In the genomic region with DNA sequence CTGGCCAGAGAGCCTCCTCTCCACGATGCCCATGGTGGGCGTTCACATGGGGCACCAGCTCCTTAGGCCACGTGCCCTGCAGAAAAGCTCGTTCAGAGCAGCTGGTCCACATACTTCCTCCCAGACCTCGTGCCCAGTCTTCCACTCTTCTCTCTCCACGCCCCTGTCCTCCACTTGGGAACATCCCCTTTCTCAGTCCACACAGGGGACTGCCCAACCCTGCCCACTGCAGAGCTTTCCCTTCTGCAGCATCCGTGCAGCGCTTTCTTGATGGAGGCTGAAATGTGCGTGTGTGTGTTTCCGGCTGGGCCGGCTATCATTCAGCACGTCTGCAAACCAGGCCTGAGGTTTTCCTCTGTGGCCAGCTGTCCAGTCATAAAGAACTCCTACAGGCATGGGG, we compare ENCODE assay signal across 23 cellular contexts. TPM values are rescaled to one million over a fixed set of nuclear protein-coding genes. Genes with fewer than 3 reads are reported as not detected.
DNase-seq lines count a peak whose midpoint lies in the region; ATAC-seq, FAIRE-seq and TF ChIP-seq lines count a peak whose summit lies in the region.
"Had no signal": no experiment of that assay in that cellular context is flagged by ENCODE, and none has a peak within 500 bp of the region (broad histone marks: within the 10 kb centered on the region; RNA-seq: fewer than 3 reads in every experiment).

No MANE protein-coding gene starts in this region.

- no peak overlapping the region for H2BK120ac ChIP-seq in H1 (replicated peaks; ENCODE audit: low read depth, low read length)

- no peak overlapping the region for H3K23ac ChIP-seq in H1 (ENCODE audit: insufficient read length)

- intact Hi-C loops in Right ventricle myocardium inferior (cut with DNase I): no loop called here
- intact Hi-C loops in cardiac septum (cut with DNase I): no loop called here
- intact Hi-C loops in aorta (cut with DNase I): no loop called here

- H3K4ac ChIP-seq in H1 (replicated peaks; ENCODE audit: insufficient read length, low read depth, low read length): no peak overlapping the region

- CTCF ChIA-PET in H1 (lab: Charles Lee; ENCODE audit: partially characterized antibody): interaction anchor here (1.0 to 2.2 kb wide), 4 partner anchors 16 to 94 kb away, joined by 3 to 5 read pairs (median 4); no protein-coding TSS in a partner anchor

- H3K9ac ChIP-seq in H1 (replicated peaks in 1 of 4; ENCODE audit: extremely low read depth in 1 of 4, low read depth in 3 of 4, low read length in 3 of 4): no peak overlapping the region

- no peak overlapping the region for H2AK5ac ChIP-seq in H1 (ENCODE audit: low read depth, low read length)

- H3K4me3 ChIP-seq in H1 (ENCODE audit: extremely low read depth in 1 of 4, insufficient read depth in 2 of 4, low read depth in 3 of 4, low read length in 4 of 4) (no peak overlapping the region), aorta (ENCODE audit: low read length in 2 of 2) (no peak overlapping the region)
- H3K4me3 ChIP-seq: MG63, SJCRH30 had no signal

- peak overlapping the region in 1 of 8 donors; percentile 73 for H3K4me3 Mint-ChIP-seq in naive B cell
- H3K4me3 Mint-ChIP-seq in stimulated activated naive B cell treated with anti-CD40 and anti-IgM and Interleukin-4, amounts not matched to agents 10 μg/mL and 1 μg/mL and 100 μg/mL, for 72 hours: no peak overlapping the region
- H3K4me3 Mint-ChIP-seq: CD4-positive, alpha-beta T cell had no signal

- peaks cover 0 to 14% of the 10 kb centered on the region in 2 donors for H3K36me3 Mint-ChIP-seq in naive B cell
- peaks cover 59 to 71% of the 10 kb centered on the region in 2 donors for H3K36me3 Mint-ChIP-seq in stimulated activated naive B cell treated with anti-CD40 and anti-IgM and Interleukin-4, amounts not matched to agents 10 μg/mL and 1 μg/mL and 100 μg/mL, for 72 hours

- H3K4me1 ChIP-seq in H1 (replicated peaks in 1 of 4; ENCODE audit: control insufficient read depth in 3 of 4, insufficient read depth in 4 of 4, low read length in 3 of 4): no peaks in the 10 kb centered on the region; a peak in 1 of 7 replicates
- no peaks in the 10 kb centered on the region for H3K4me1 ChIP-seq in aorta (ENCODE audit: control insufficient read depth in 1 of 2, insufficient read depth in 2 of 2, low read length in 2 of 2)
- H3K4me1 ChIP-seq: SJCRH30 had no signal

- no peak for TF ChIP-seq CTCF in H1 (IDR thresholded peaks at IDR 0.05; ENCODE audit: control extremely low read depth in 1 of 3, insufficient read depth in 1 of 3, low read depth in 1 of 3, low read length in 3 of 3)

- no peaks in the 10 kb centered on the region for H3K9me3 ChIP-seq in H1 (ENCODE audit: insufficient read depth in 2 of 2, low read depth in 1 of 2, low read length in 1 of 2)
- H3K9me3 ChIP-seq in aorta (ENCODE audit: control insufficient read depth, low read length): no peaks in the 10 kb centered on the region
- H3K9me3 ChIP-seq: MG63, SJCRH30 had no signal

- H4K91ac ChIP-seq in H1 (replicated peaks; ENCODE audit: insufficient read length, low read length): no peak overlapping the region

- DNase-seq in Right ventricle myocardium inferior (ENCODE audit: missing footprints): peak; percentile 17
- no peak for DNase-seq in cardiac septum (ENCODE audit: low spot score)
- no peak for DNase-seq in H1 (ENCODE audit: low read depth in 1 of 2, low spot score in 2 of 2)
- no peak for DNase-seq in naive B cell
- no peak for DNase-seq in stimulated activated naive B cell treated with anti-CD40 and anti-IgM and Interleukin-4, amounts not matched to agents 10 μg/mL and 1 μg/mL and 100 μg/mL, for 72 hours
- DNase-seq in aorta: no peak
- DNase-seq in NCI-H2081 (lab: John Stamatoyannopoulos, UW): no peak
- DNase-seq in cerebellar nuclear complex (lab: John Stamatoyannopoulos, UW): no peak
- DNase-seq: Caco-2; CD4-positive, alpha-beta T cell; H7; KG1; MG63; NCI-H1105 treated with DMSO at 0.1 percent for 48 hours; NCI-H146; NCI-H1930; NCI-H446; NCI-H524 treated with DMSO at 0.1 percent for 48 hours; NCI-H774; SJCRH30 had no signal

- H3K27me3 Mint-ChIP-seq in naive B cell: no peaks in the 10 kb centered on the region
- H3K27me3 Mint-ChIP-seq in stimulated activated naive B cell treated with anti-CD40 and anti-IgM and Interleukin-4, amounts not matched to agents 10 μg/mL and 1 μg/mL and 100 μg/mL, for 72 hours: no peaks in the 10 kb centered on the region
- H3K27me3 Mint-ChIP-seq: CD4-positive, alpha-beta T cell had no signal

- peaks cover 18 to 47% (median 27%) of the 10 kb centered on the region in 3 donors for H3K4me1 Mint-ChIP-seq in naive B cell
- peaks cover 25 to 46% of the 10 kb centered on the region in 2 donors for H3K4me1 Mint-ChIP-seq in stimulated activated naive B cell treated with anti-CD40 and anti-IgM and Interleukin-4, amounts not matched to agents 10 μg/mL and 1 μg/mL and 100 μg/mL, for 72 hours

- TF ChIP-seq POLR2A in H1 (IDR thresholded peaks at IDR 0.05; ENCODE audit: control extremely low read depth in 1 of 2, low read depth in 2 of 2, low read length in 2 of 2): no peak

- H3K4me2 ChIP-seq in H1 (ENCODE audit: insufficient read depth in 1 of 2, low read depth in 2 of 2, low read length in 2 of 2): no peak overlapping the region

- H2BK20ac ChIP-seq in H1 (ENCODE audit: low read length): no peak overlapping the region

- no peak overlapping the region for H2BK15ac ChIP-seq in H1 (ENCODE audit: low read length)

- peaks cover 15% of the 10 kb centered on the region for H3K79me1 ChIP-seq in H1 (ENCODE audit: low read depth, low read length)

- H4K8ac ChIP-seq in H1 (ENCODE audit: extremely low read depth, insufficient read depth, low read length): no peak overlapping the region

- H3K27ac ChIP-seq in H1 (ENCODE audit: low read depth, low read length) (0 out of 2 replicates have a peak overlapping the region, but pooled peaks have one; percentile 36), aorta (ENCODE audit: low read depth in 1 of 2, low read length in 2 of 2) (no peak overlapping the region)
- H3K27ac ChIP-seq: 22Rv1, SJCRH30 had no signal

- no peaks in the 10 kb centered on the region for H3K27me3 ChIP-seq in H1 (replicated peaks in 1 of 4; ENCODE audit: control insufficient read depth in 3 of 4, extremely low read depth in 1 of 4, insufficient read depth in 3 of 4, low read length in 3 of 4)
- H3K27me3 ChIP-seq in aorta (ENCODE audit: control insufficient read depth in 1 of 2, insufficient read depth in 2 of 2, low read length in 1 of 2): no peaks in the 10 kb centered on the region
- H3K27me3 ChIP-seq: MG63, SJCRH30 had no signal

- no peak overlapping the region; the same call in 1 of the 2 replicates for H2BK5ac ChIP-seq in H1 (ENCODE audit: low read depth, low read length)

- TF ChIP-seq RAD21 in H1 (IDR thresholded peaks at IDR 0.05 in 1 of 2, conservative IDR thresholded peaks at IDR 0.05 in 1 of 2; ENCODE audit: low read depth in 2 of 2, low read length in 2 of 2): no peak

- no peak overlapping the region for H2BK12ac ChIP-seq in H1 (ENCODE audit: low read depth, low read length)

- H4K20me1 ChIP-seq in H1 (replicated peaks in 1 of 2; ENCODE audit: control insufficient read depth in 1 of 2, insufficient read depth in 2 of 2, low read length in 2 of 2): peaks cover 2 to 35% of the 10 kb centered on the region in 2 experiments

- ATAC-seq in Right ventricle myocardium inferior: no peak
- no peak for ATAC-seq in naive B cell (ENCODE audit: low read depth in 2 of 2)
- no peak for ATAC-seq in stimulated activated naive B cell treated with anti-CD40 and anti-IgM and Interleukin-4, amounts not matched to agents 10 μg/mL and 1 μg/mL and 100 μg/mL, for 72 hours (replicated peaks)
- no peak for ATAC-seq in aorta (ENCODE audit: low FRiP score)

- no peak overlapping the region for H2AFZ ChIP-seq in H1 (ENCODE audit: low read length)

- TF ChIP-seq EP300 in H1 (IDR thresholded peaks at IDR 0.05; ENCODE audit: borderline replicate concordance in 1 of 2, low read depth in 2 of 2, low read length in 2 of 2): no peak

- H3K36me3 ChIP-seq in H1 (ENCODE audit: control insufficient read depth in 2 of 4, insufficient read depth in 4 of 4, low read length in 3 of 4): peaks cover 0 to 11% (median 3%) of the 10 kb centered on the region in 4 experiments; a peak in 4 of 8 replicates
- peaks cover 0 to 1% of the 10 kb centered on the region in 2 donors for H3K36me3 ChIP-seq in aorta (ENCODE audit: control insufficient read depth in 1 of 2, insufficient read depth in 2 of 2, low read length in 1 of 2)
- H3K36me3 ChIP-seq: MG63, SJCRH30 had no signal

- no peaks in the 10 kb centered on the region for H3K9me3 Mint-ChIP-seq in naive B cell
- peaks cover 1 to 3% of the 10 kb centered on the region in 2 donors for H3K9me3 Mint-ChIP-seq in stimulated activated naive B cell treated with anti-CD40 and anti-IgM and Interleukin-4, amounts not matched to agents 10 μg/mL and 1 μg/mL and 100 μg/mL, for 72 hours
- H3K9me3 Mint-ChIP-seq: CD4-positive, alpha-beta T cell had no signal

- H3K23me2 ChIP-seq in H1 (ENCODE audit: low read depth, low read length): peaks cover 3% of the 10 kb centered on the region; the same call in 1 of the 2 replicates

- no peak overlapping the region for H3K56ac ChIP-seq in H1 (replicated peaks; ENCODE audit: insufficient read length, low read depth, low read length)

- no peak overlapping the region for H4K5ac ChIP-seq in H1 (ENCODE audit: insufficient read length, low read depth, low read length)

- 90% methylated on average over 12 of the region's 12 CpGs; no CpG with 5 or more reads in 1 of the 2 experiments for WGBS in H1 (ENCODE audit: extremely low coverage in 1 of 2, insufficient coverage in 1 of 2, insufficient read length in 1 of 2, insufficient replicate concordance in 2 of 2, low coverage in 1 of 2, low lambda C conversion rate in 2 of 2, missing lambda C conversion rate in 1 of 2), 2 experiments
- 85 to 86% methylated on average over 12 of the region's 12 CpGs for WGBS in aorta, 2 donors

- no peak overlapping the region for H3K18ac ChIP-seq in H1 (ENCODE audit: extremely low read depth, low read length)

- FAIRE-seq in H1 (lab: Jason Lieb, UNC): no peak
- FAIRE-seq: G401.6, RCC 7860 had no signal

- H3K27ac Mint-ChIP-seq in naive B cell: peak overlapping the region in 4 of 6 donors; percentile 3 to 91 (median 66)
- peak overlapping the region; percentile 73 for H3K27ac Mint-ChIP-seq in stimulated activated naive B cell treated with anti-CD40 and anti-IgM and Interleukin-4, amounts not matched to agents 10 μg/mL and 1 μg/mL and 100 μg/mL, for 72 hours
- H3K27ac Mint-ChIP-seq: CD4-positive, alpha-beta T cell had no signal

- H3K79me2 ChIP-seq in H1 (ENCODE audit: control insufficient read depth in 1 of 2, insufficient read depth in 2 of 2, low read length in 2 of 2): peaks cover 0 to 1% of the 10 kb centered on the region in 2 experiments; a peak in 1 of 4 replicates

- POLR2A ChIA-PET in H1 (lab: Charles Lee; ENCODE audit: partially characterized antibody): interaction anchor here (0.8 to 1.7 kb wide), 4 partner anchors 8 to 31 kb away, joined by 3 to 4 read pairs (median 3); a partner anchor contains a TSS

- H3K14ac ChIP-seq in H1 (ENCODE audit: insufficient read length): no peak overlapping the region

RNA-seq across cellular contexts. Expression of a gene that starts 11.3 kb away (rescaled TPM):
- 9.1 TPM for total RNA-seq in Right ventricle myocardium inferior
- 12.5 TPM for total RNA-seq in cardiac septum
- total RNA-seq in H1 (2021; fragmentation: NEBNext Ultra II Directional; extraction: Animal tissue kit (Norgen Biotek cat#: 25700)): 16.3 and 18.6 TPM in 2 replicates
- 9.7 and 16.8 TPM in 2 replicates for polyA plus RNA-seq in H1 (2011; rRNA removed)
- 10.5 TPM for polyA plus RNA-seq in H1 (2011; cell fraction: cytosol; rRNA removed)
- polyA plus RNA-seq in H1 (2011; cell fraction: nucleus; rRNA removed): 68.1 TPM
- polyA plus RNA-seq in H1 (2012, experiment 1 of 2): 9.3 to 14.4 TPM (median 12.9 TPM) in 4 replicates
- polyA plus RNA-seq in H1 (2012, experiment 2 of 2): 9.0 TPM
- polyA plus RNA-seq in H1 (2013, experiment 1 of 2): 15.5 TPM
- polyA plus RNA-seq in H1 (2013, experiment 2 of 2): 14.1 TPM
- 12.6 and 14.2 TPM in 2 replicates for polyA minus RNA-seq in H1 (2011; rRNA and poly(A)+ RNA removed)
- polyA minus RNA-seq in H1 (2011; cell fraction: cytosol; rRNA and poly(A)+ RNA removed): 8.7 TPM
- polyA minus RNA-seq in H1 (2011; cell fraction: nucleus; rRNA and poly(A)+ RNA removed): 23.8 TPM
- 10 to 100 TPM in 1 of 6 donors, 1 to 10 TPM in 5; 4.8 to 12.5 (median 6.9) TPM for polyA plus RNA-seq in naive B cell (ENCODE audit: low read depth in 6 of 6)
- total RNA-seq in aorta: 10 to 100 TPM; 25.8 to 27.9 TPM
- polyA plus RNA-seq in aorta: 10 to 100 TPM in 1 of 2 donors, 1 to 10 TPM in 1; 1.5 to 20.8 TPM

RNA-seq across cellular contexts. Expression of a gene that starts 47.0 kb away (rescaled TPM):
- total RNA-seq in Right ventricle myocardium inferior (7.6 TPM), cardiac septum (2.3 TPM), aorta (100 to 1,000 TPM in 1 of 2 donors, 10 to 100 TPM in 1; 75.7 to 108 TPM)
- total RNA-seq in H1 (2021; fragmentation: NEBNext Ultra II Directional; extraction: Animal tissue kit (Norgen Biotek cat#: 25700)): 11.0 and 11.9 TPM in 2 replicates
- polyA plus RNA-seq in H1 (2011; rRNA removed) (7.5 and 12.2 TPM in 2 replicates), naive B cell (ENCODE audit: low read depth in 6 of 6) (not detected), aorta (100 to 1,000 TPM in 1 of 2 donors, 10 to 100 TPM in 1; 26.4 to 130 TPM)
- 7.1 TPM for polyA plus RNA-seq in H1 (2011; cell fraction: cytosol; rRNA removed)
- polyA plus RNA-seq in H1 (2011; cell fraction: nucleus; rRNA removed): 7.9 TPM
- polyA plus RNA-seq in H1 (2012, experiment 1 of 2): 6.8 to 11.3 TPM (median 8.2 TPM) in 4 replicates
- polyA plus RNA-seq in H1 (2012, experiment 2 of 2): 13.9 TPM
- polyA plus RNA-seq in H1 (2013, experiment 1 of 2): 11.8 TPM
- 12.8 TPM for polyA plus RNA-seq in H1 (2013, experiment 2 of 2)
- polyA minus RNA-seq in H1 (2011; rRNA and poly(A)+ RNA removed): 4.3 and 5.4 TPM in 2 replicates
- 6.4 TPM for polyA minus RNA-seq in H1 (2011; cell fraction: cytosol; rRNA and poly(A)+ RNA removed)
- 7.7 TPM for polyA minus RNA-seq in H1 (2011; cell fraction: nucleus; rRNA and poly(A)+ RNA removed)
- total RNA-seq: CD4-positive, alpha-beta T cell had no signal
